Comparison of ENCODE assay signal across 22 cellular contexts in genomic region chr6:163773646-163774045, GRCh38.
"Had no signal": no experiment of that assay in that cellular context is flagged by ENCODE, and none has a peak within 500 bp of the region (broad histone marks: within the 10 kb centered on the region; RNA-seq: fewer than 3 reads in every experiment).

No MANE protein-coding gene starts in this region.

- ATAC-seq: effector memory CD8-positive, alpha-beta T cell; gastroesophageal sphincter; left cardiac atrium; left ventricle myocardium superior; pancreas; right cardiac atrium had no signal

- DNase-seq: effector memory CD8-positive, alpha-beta T cell; esophagus squamous epithelium; foreskin fibroblast; glutamatergic neuron; immature natural killer cell; kidney; left cardiac atrium; left ventricle myocardium superior; mesenchymal stem cell; naive B cell; occipital lobe; pancreas; right cardiac atrium; small intestine; stimulated activated CD4-positive, alpha-beta T cell treated with anti-CD3 and anti-CD28 coated beads, Interleukin-12 subunit alpha, Interleukin-12 subunit beta, amount 100 ng/mL, for 4 hours; stimulated activated naive CD4-positive, alpha-beta T cell; stomach; substantia nigra; transverse colon had no signal

- H3K4me3 ChIP-seq: esophagus squamous epithelium, gastroesophageal sphincter, lung, pancreas, stomach, thoracic aorta, transverse colon had no signal
